ENCODE assay signal across 16 cellular contexts in the genomic region with DNA sequence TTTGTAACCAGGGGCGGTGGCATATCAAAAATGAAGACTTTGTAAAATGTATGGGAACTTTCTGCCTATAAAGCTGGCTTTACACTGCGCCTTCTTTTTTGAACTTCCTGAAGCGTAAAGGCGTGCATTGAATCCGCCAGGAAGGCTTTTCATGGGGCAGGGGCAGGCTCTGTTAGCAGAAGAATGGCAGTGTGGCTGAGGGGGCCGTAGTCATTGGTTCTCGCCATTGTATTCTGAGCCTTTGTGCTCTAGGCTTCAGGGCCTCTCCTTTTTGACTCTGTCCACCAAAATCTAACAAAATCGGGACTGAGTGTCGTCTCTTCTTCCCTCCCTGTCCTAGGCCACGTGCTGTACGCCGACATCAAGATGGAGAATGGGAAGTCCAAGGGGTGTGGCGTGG. TPM values are rescaled to one million over a fixed set of nuclear protein-coding genes. Genes with fewer than 3 reads are reported as not detected.
DNase-seq lines count a peak whose midpoint lies in the region; ATAC-seq and TF ChIP-seq lines count a peak whose summit lies in the region.
"Had no signal": no experiment of that assay in that cellular context is flagged by ENCODE, and none has a peak within 500 bp of the region (broad histone marks: within the 10 kb centered on the region; RNA-seq: fewer than 3 reads in every experiment).

No MANE protein-coding gene starts in this region.

- DNase-seq in CD14-positive monocyte (ENCODE audit: low spot score), result no peak
- peak in 1 of 2 experiments; percentile 31 for DNase-seq in HL-60 (ENCODE audit: low read depth in 1 of 2, low spot score in 1 of 2)
- DNase-seq in activated naive CD8-positive, alpha-beta T cell treated with anti-CD3 and anti-CD28 coated beads, Interleukin-2, amount 50 U/mL, for 24 hours, result no peak
- no peak for DNase-seq in natural killer cell
- DNase-seq in omental fat pad (ENCODE audit: low spot score), result no peak
- DNase-seq: activated T-cell treated with anti-CD3 and anti-CD28 coated beads, Interleukin-2, amount 50 U/mL, for 1 hour; foreskin keratinocyte; IMR-90; midbrain; NCI-H1105 treated with DMSO at 0.1 percent for 48 hours; stimulated activated CD4-positive, alpha-beta T cell treated with anti-CD3 and anti-CD28 coated beads, Interleukin-15, amount 100 ng/mL, for 24 hours; trophoblast cell had no signal

- peak overlapping the region; percentile 83 for H3K27ac ChIP-seq in HL-60 (replicated peaks)
- H3K27ac ChIP-seq: SJSA1 had no signal

- no peak overlapping the region for H3K4me3 ChIP-seq in HL-60 (replicated peaks; ENCODE audit: insufficient read depth, low read length)
- H3K4me3 ChIP-seq: SJSA1 had no signal

- H3K36me3 Mint-ChIP-seq in CD14-positive monocyte (peaks cover 75 to 94% of the 10 kb centered on the region in 2 donors), natural killer cell (no peaks in the 10 kb centered on the region)
- H3K36me3 Mint-ChIP-seq in activated naive CD8-positive, alpha-beta T cell treated with anti-CD3 and anti-CD28 coated beads, Interleukin-2, amount 50 U/mL, for 24 hours (ENCODE audit: low read depth), result peaks cover 45% of the 10 kb centered on the region

- H3K27me3 Mint-ChIP-seq in CD14-positive monocyte (ENCODE audit: low read depth in 3 of 3) (peaks cover 0 to 6% (median 2%) of the 10 kb centered on the region in 3 donors), natural killer cell (ENCODE audit: low read depth in 2 of 2) (no peaks in the 10 kb centered on the region)
- H3K27me3 Mint-ChIP-seq in activated naive CD8-positive, alpha-beta T cell treated with anti-CD3 and anti-CD28 coated beads, Interleukin-2, amount 50 U/mL, for 24 hours, result no peaks in the 10 kb centered on the region

- H3K4me3 Mint-ChIP-seq in CD14-positive monocyte (peak overlapping the region in 1 of 2 donors; percentile 40), natural killer cell (peak overlapping the region; percentile 82)
- H3K4me3 Mint-ChIP-seq in activated naive CD8-positive, alpha-beta T cell treated with anti-CD3 and anti-CD28 coated beads, Interleukin-2, amount 50 U/mL, for 24 hours, result no peak overlapping the region

- no peak for TF ChIP-seq CTCF in CD14-positive monocyte (IDR thresholded peaks at IDR 0.05)
- no peak for TF ChIP-seq CTCF in HL-60 (IDR thresholded peaks at IDR 0.05; ENCODE audit: insufficient read depth, low read length)
- no peak for TF ChIP-seq CTCF in natural killer cell (IDR thresholded peaks at IDR 0.05)
- no peak for TF ChIP-seq CTCF in omental fat pad (IDR thresholded peaks at IDR 0.05)

- no peaks in the 10 kb centered on the region for H3K27me3 ChIP-seq in HL-60 (ENCODE audit: insufficient read depth, poor library complexity, severe bottlenecking)
- H3K27me3 ChIP-seq: foreskin keratinocyte, SJSA1 had no signal

- H3K27ac Mint-ChIP-seq in CD14-positive monocyte (peak overlapping the region; percentile 97 to 99 (median 98)), natural killer cell (peak overlapping the region; percentile 86 to 92)
- H3K27ac Mint-ChIP-seq in activated naive CD8-positive, alpha-beta T cell treated with anti-CD3 and anti-CD28 coated beads, Interleukin-2, amount 50 U/mL, for 24 hours, result peak overlapping the region; percentile 92

- H3K9me3 Mint-ChIP-seq in CD14-positive monocyte (peaks cover 0 to 8% (median 7%) of the 10 kb centered on the region in 7 donors), natural killer cell (no peaks in the 10 kb centered on the region)
- no peaks in the 10 kb centered on the region for H3K9me3 Mint-ChIP-seq in activated naive CD8-positive, alpha-beta T cell treated with anti-CD3 and anti-CD28 coated beads, Interleukin-2, amount 50 U/mL, for 24 hours

- intact Hi-C loops in CD14-positive monocyte (cut with micrococcal nuclease) (loop anchor here in 1 of 2 donors (5.0 kb wide), 1 partner anchor 79 kb away; no protein-coding TSS in a partner anchor), natural killer cell (cut with micrococcal nuclease) (no loop called here)

- H3K4me1 Mint-ChIP-seq in CD14-positive monocyte (peaks cover 85% of the 10 kb centered on the region), natural killer cell (peaks cover 26 to 32% of the 10 kb centered on the region in 2 donors)
- peaks cover 35% of the 10 kb centered on the region for H3K4me1 Mint-ChIP-seq in activated naive CD8-positive, alpha-beta T cell treated with anti-CD3 and anti-CD28 coated beads, Interleukin-2, amount 50 U/mL, for 24 hours

- no peak for ATAC-seq in activated naive CD8-positive, alpha-beta T cell treated with anti-CD3 and anti-CD28 coated beads, Interleukin-2, amount 50 U/mL, for 24 hours
- ATAC-seq in natural killer cell (no peak), HG03520 (IDR thresholded peaks at IDR 0.05; ENCODE audit: unreplicated experiment) (no peak), GM21515 (IDR thresholded peaks at IDR 0.05; ENCODE audit: unreplicated experiment) (no peak), omental fat pad (ENCODE audit: low FRiP score) (no peak)
- ATAC-seq: foreskin keratinocyte had no signal

RNA-seq across cellular contexts. Expression of a gene that starts 14.1 kb away (rescaled TPM):
- polyA plus RNA-seq in CD14-positive monocyte, result 10 to 100 TPM; 43.3 to 69.0 TPM
- 10 to 100 TPM in 1 of 3 donors, 1 to 10 TPM in 2; 7.7 to 17.5 (median 9.0) TPM for total RNA-seq in natural killer cell
- total RNA-seq in omental fat pad, result 1 to 10 TPM in 3 of 4 donors, under 1 TPM in 1; 0.56 to 4.6 (median 1.9) TPM
- total RNA-seq: foreskin keratinocyte, IMR-90, pulmonary artery endothelial cell, SJSA1 had no signal
- polyA plus RNA-seq: foreskin keratinocyte had no signal

RNA-seq across cellular contexts. Expression of a gene that starts 25.6 kb away (rescaled TPM):
- 1 to 10 TPM; 4.1 to 4.7 TPM for polyA plus RNA-seq in CD14-positive monocyte
- total RNA-seq in natural killer cell, result 10 to 100 TPM; 42.1 to 46.4 (median 42.3) TPM
- total RNA-seq in omental fat pad, result 1 to 10 TPM; 4.6 to 7.8 (median 7.4) TPM

RNA-seq across cellular contexts. Expression of a gene that starts 43.6 kb away (rescaled TPM):
- 100 to 1,000 TPM in 1 of 2 donors, 10 to 100 TPM in 1; 77.0 to 116 TPM for polyA plus RNA-seq in CD14-positive monocyte
- 100 to 1,000 TPM; 272 to 300 (median 299) TPM for total RNA-seq in natural killer cell
- total RNA-seq in omental fat pad, result 100 to 1,000 TPM in 3 of 4 donors, 10 to 100 TPM in 1; 80.4 to 158 (median 111) TPM

Comparison
In these comparisons a context has a peak if more than half of its experiments do, and no peak if none do; other contexts are left out.
1. RNA of a gene that starts 25.6 kb away (total RNA-seq): 42.1 to 46.4 TPM in natural killer cell; 4.6 to 7.8 TPM in omental fat pad; every median in the first group is over 4 times any median in the second.
2. Peak in every context shown above with its lines, with median percentiles within 50 percentile points of each other: H3K27ac Mint-ChIP-seq.